16 cellular contexts compared by ENCODE assay signal in genomic region chr13:90683711-90684131, GRCh38.
DNase-seq lines count a peak whose midpoint lies in the region; ATAC-seq, FAIRE-seq and TF ChIP-seq lines count a peak whose summit lies in the region.
"Had no signal": no experiment of that assay in that cellular context is flagged by ENCODE, and none has a peak within 500 bp of the region (broad histone marks: within the 10 kb centered on the region; RNA-seq: fewer than 3 reads in every experiment).

No MANE protein-coding gene starts in this region.

- FAIRE-seq in K562 (lab: Jason Lieb, UNC): no peak

- no peaks in the 10 kb centered on the region for H3K9me3 Mint-ChIP-seq in HFFc6
- H3K9me3 Mint-ChIP-seq in T-cell: peaks cover 2 to 22% (median 5%) of the 10 kb centered on the region in 3 donors
- H3K9me3 Mint-ChIP-seq: H9 had no signal

- TF ChIP-seq RAD21 in K562 (CRISPR knock-in tag; conservative IDR thresholded peaks at IDR 0.05 in 1 of 2, IDR thresholded peaks at IDR 0.05 in 1 of 2): no peak

- ATAC-seq in K562 (no peak), T-cell (replicated peaks in 1 of 4) (no peak)

- no peak for TF ChIP-seq EP300 in K562 (IDR thresholded peaks at IDR 0.05; ENCODE audit: low read length)

- intact Hi-C loops in K562 (cut with micrococcal nuclease): loop anchor here (2.0 to 10.0 kb wide), 2 partner anchors 19 to 61 kb away; no protein-coding TSS in a partner anchor

- no peak overlapping the region for H2AFZ ChIP-seq in K562 (ENCODE audit: low read depth, low read length)
- H2AFZ ChIP-seq in osteoblast (ENCODE audit: low read length): no peak overlapping the region

- H3K4me1 ChIP-seq in K562 (replicated peaks in 1 of 2; ENCODE audit: control insufficient read depth in 2 of 2, insufficient read depth in 2 of 2, low read length in 2 of 2): no peaks in the 10 kb centered on the region
- no peaks in the 10 kb centered on the region for H3K4me1 ChIP-seq in osteoblast (ENCODE audit: insufficient read depth, low read length)
- H3K4me1 ChIP-seq: SJSA1 had no signal

- H3K36me3 ChIP-seq in K562 (ENCODE audit: control insufficient read depth, insufficient read depth, low read length): no peaks in the 10 kb centered on the region
- H3K36me3 ChIP-seq in osteoblast (ENCODE audit: insufficient read depth, low read length): no peaks in the 10 kb centered on the region
- H3K36me3 ChIP-seq: SJSA1 had no signal

- no peak overlapping the region for H3K9ac ChIP-seq in K562 (ENCODE audit: insufficient read depth in 1 of 2, low read depth in 2 of 2, low read length in 2 of 2)

- H3K4me2 ChIP-seq in K562 (ENCODE audit: insufficient read depth, low read length) (no peak overlapping the region), osteoblast (ENCODE audit: insufficient read depth, low read length) (no peak overlapping the region)

- TF ChIP-seq POLR2A in K562 (conservative IDR thresholded peaks at IDR 0.05): no peak

- in situ Hi-C loops in K562 (cut with MboI): no loop called here

- H4K20me1 ChIP-seq in K562 (replicated peaks; ENCODE audit: control insufficient read depth, insufficient read depth, low read length) (no peaks in the 10 kb centered on the region), osteoblast (ENCODE audit: insufficient read depth, low read length) (no peaks in the 10 kb centered on the region)

- DNase-seq in EH (ENCODE audit: low read depth) (peak; percentile 34), HFFc6 (no peak), K562 (ENCODE audit: extremely low read depth in 1 of 4, low spot score in 3 of 4) (no peak), left kidney (ENCODE audit: low read depth, low spot score) (peak; percentile 5), amniotic stem cell (lab: John Stamatoyannopoulos, UW) (no peak), osteoblast (ENCODE audit: insufficient read length, low spot score, missing footprints) (no peak), T-cell (no peak)
- DNase-seq: ACHN; Calu3; CD4-positive, CD25-positive, alpha-beta regulatory T cell; H9; NCI-H1417; NCI-H1930; NCI-H510A; RPMI8226 had no signal

- TF ChIP-seq CTCF in HFFc6 (IDR thresholded peaks at IDR 0.05): no peak
- TF ChIP-seq CTCF in K562 (IDR thresholded peaks at IDR 0.05 in 2 of 3, conservative IDR thresholded peaks at IDR 0.05 in 1 of 3; ENCODE audit: insufficient read depth in 2 of 3, low read depth in 1 of 3, low read length in 3 of 3): no peak
- no peak for TF ChIP-seq CTCF in osteoblast (IDR thresholded peaks at IDR 0.05; ENCODE audit: extremely low read depth, low read depth, low read length)

- CTCF ChIA-PET in K562 (lab: Yijun Ruan, JAX; ENCODE audit: low intra/inter-chr PET ratio): no interaction called here
- CTCF ChIA-PET in T-cell (lab: Charles Lee): no interaction called here

- H3K9me3 ChIP-seq in K562 (replicated peaks; ENCODE audit: control insufficient read depth, insufficient read depth, low read depth, low read length) (peaks cover 4% of the 10 kb centered on the region), osteoblast (ENCODE audit: low read depth, low read length) (no peaks in the 10 kb centered on the region)
- H3K9me3 ChIP-seq: SJSA1 had no signal

- H3K27me3 Mint-ChIP-seq in HFFc6 (ENCODE audit: insufficient read depth) (no peaks in the 10 kb centered on the region), T-cell (no peaks in the 10 kb centered on the region)
- H3K27me3 Mint-ChIP-seq: CD4-positive, CD25-positive, alpha-beta regulatory T cell had no signal

- H3K27me3 ChIP-seq in K562 (ENCODE audit: control insufficient read depth in 2 of 2, insufficient read depth in 2 of 2, low read length in 2 of 2): no peaks in the 10 kb centered on the region
- H3K27me3 ChIP-seq in osteoblast (ENCODE audit: insufficient read depth, low read length): no peaks in the 10 kb centered on the region
- H3K27me3 ChIP-seq: SJSA1 had no signal

- BruUV-seq in K562 (replicated peaks; lab: Mats Ljungman, UMichigan): no TSS peak

- H3K4me1 Mint-ChIP-seq in HFFc6 (ENCODE audit: low read depth) (peaks cover 46% of the 10 kb centered on the region), T-cell (no peaks in the 10 kb centered on the region)
- H3K4me1 Mint-ChIP-seq: CD4-positive, CD25-positive, alpha-beta regulatory T cell; H9 had no signal

- peak overlapping the region; percentile 17 for H3K27ac Mint-ChIP-seq in HFFc6
- no peak overlapping the region for H3K27ac Mint-ChIP-seq in T-cell
- H3K27ac Mint-ChIP-seq: H9 had no signal

- H3K79me2 ChIP-seq in K562 (ENCODE audit: control insufficient read depth, insufficient read depth, low read length) (no peaks in the 10 kb centered on the region), osteoblast (ENCODE audit: insufficient read depth, low read length) (no peaks in the 10 kb centered on the region)

- no peaks in the 10 kb centered on the region for H3K9me1 ChIP-seq in K562 (ENCODE audit: control insufficient read depth, insufficient read depth, low read length)

- H3K4me3 Mint-ChIP-seq in HFFc6 (peak overlapping the region; percentile 27; the same call in 1 of the 2 replicates), T-cell (no peak overlapping the region)
- H3K4me3 Mint-ChIP-seq: CD4-positive, CD25-positive, alpha-beta regulatory T cell; H9 had no signal

- no peak overlapping the region for H3K4me3 ChIP-seq in K562
- no peak overlapping the region for H3K4me3 ChIP-seq in osteoblast (ENCODE audit: insufficient read depth, low read length)
- H3K4me3 ChIP-seq: SJSA1 had no signal

- H3K27ac ChIP-seq in K562 (ENCODE audit: extremely low read depth, low read depth, low read length) (no peak overlapping the region), osteoblast (ENCODE audit: low read depth, low read length) (no peak overlapping the region)
- H3K27ac ChIP-seq: SJSA1 had no signal

- POLR2A ChIA-PET in K562 (lab: Yijun Ruan, JAX): interaction anchor here (0.8 to 1.2 kb wide), 2 partner anchors 111 to 639 kb away, joined by 3 read pairs; no protein-coding TSS in a partner anchor
- POLR2A ChIA-PET in T-cell (lab: Charles Lee): no interaction called here

- no peaks in the 10 kb centered on the region for H3K36me3 Mint-ChIP-seq in HFFc6 (ENCODE audit: low read depth)
- no peaks in the 10 kb centered on the region for H3K36me3 Mint-ChIP-seq in T-cell
- H3K36me3 Mint-ChIP-seq: CD4-positive, CD25-positive, alpha-beta regulatory T cell had no signal

- 4% methylated on average over 6 of the region's 6 CpGs for WGBS in K562 (ENCODE audit: insufficient coverage, low coverage, missing lambda C conversion rate)

TF ChIP-seq in K562, 482 proteins besides CTCF, POLR2A, EP300 and RAD21:
- no peak for TF ChIP-seq NFE2 (IDR thresholded peaks at IDR 0.05; ENCODE audit: low read depth)
- TF ChIP-seq ZNF507 (tag; conservative IDR thresholded peaks at IDR 0.05): 0 out of 2 replicates have a peak, but pooled peaks have one; percentile 31
- TF ChIP-seq E4F1 (CRISPR knock-in tag; IDR thresholded peaks at IDR 0.05; ENCODE audit: borderline replicate concordance): 0 out of 2 replicates have a peak, but pooled peaks have one; percentile 20
TF ChIP-seq in K562: peak in this region for 2.

Comparison
In these comparisons a context has a peak if more than half of its experiments do, and no peak if none do; other contexts are left out.
1. DNase-seq: peak in EH (single experiment) and left kidney (single experiment); none in HFFc6 (single experiment), K562 (0 of 4), amniotic stem cell (single experiment), osteoblast (single experiment) and T-cell (0 of 34).